In the genomic region with DNA sequence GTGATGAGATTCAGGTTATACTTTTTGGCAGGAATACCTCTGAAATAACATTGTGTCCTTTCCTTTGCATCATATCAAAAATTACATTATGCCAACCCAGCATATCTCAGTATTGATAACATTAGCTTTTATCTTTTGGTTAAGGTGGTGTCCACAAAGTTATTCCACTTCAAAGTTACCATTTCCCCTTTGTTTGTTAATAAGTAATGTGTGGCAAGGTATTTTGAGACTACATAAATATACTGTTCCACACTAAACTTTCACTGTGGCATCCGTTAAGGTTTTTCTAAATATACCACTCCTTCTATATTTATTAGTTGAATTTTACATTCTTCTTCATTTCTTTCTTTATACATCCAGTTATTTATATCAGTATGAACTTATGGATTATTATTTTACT, we compare ENCODE assay signal across 1 cellular context.
TF ChIP-seq lines count a peak whose summit lies in the region.

No MANE protein-coding gene starts in this region.

TF ChIP-seq in GM12878, 131 proteins besides CTCF, POLR2A, EP300 and RAD21:
- TF ChIP-seq RAD51 (IDR thresholded peaks at IDR 0.05) (no peak), ZNF274 (IDR thresholded peaks at IDR 0.05; ENCODE audit: insufficient read depth, insufficient read length) (no peak), NRF1 (conservative IDR thresholded peaks at IDR 0.05; ENCODE audit: low read depth, low read length) (no peak), JUNB (IDR thresholded peaks at IDR 0.05) (no peak), NBN (IDR thresholded peaks at IDR 0.05) (no peak), SMC3 (IDR thresholded peaks at IDR 0.05; ENCODE audit: borderline replicate concordance, low read length) (no peak), E2F4 (IDR thresholded peaks at IDR 0.05; ENCODE audit: low read depth, low read length) (no peak), PAX8 (IDR thresholded peaks at IDR 0.05) (no peak), NR2C2 (IDR thresholded peaks at IDR 0.05; ENCODE audit: borderline replicate concordance, control insufficient read depth, insufficient read length, low read depth) (no peak)
- TF ChIP-seq, protein P1, sequence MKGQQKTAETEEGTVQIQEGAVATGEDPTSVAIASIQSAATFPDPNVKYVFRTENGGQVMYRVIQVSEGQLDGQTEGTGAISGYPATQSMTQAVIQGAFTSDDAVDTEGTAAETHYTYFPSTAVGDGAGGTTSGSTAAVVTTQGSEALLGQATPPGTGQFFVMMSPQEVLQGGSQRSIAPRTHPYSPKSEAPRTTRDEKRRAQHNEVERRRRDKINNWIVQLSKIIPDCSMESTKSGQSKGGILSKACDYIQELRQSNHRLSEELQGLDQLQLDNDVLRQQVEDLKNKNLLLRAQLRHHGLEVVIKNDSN (IDR thresholded peaks at IDR 0.05; ENCODE audit: borderline replicate concordance, extremely low read length, insufficient read depth, low read depth, low read length): no peak
